Comparison of ENCODE assay signal across 22 cellular contexts in genomic region chr12:40769846-40770245, GRCh38.
"Had no signal": no experiment of that assay in that cellular context is flagged by ENCODE, and none has a peak within 500 bp of the region (broad histone marks: within the 10 kb centered on the region; RNA-seq: fewer than 3 reads in every experiment).

No MANE protein-coding gene starts in this region.

- ATAC-seq: activated CD4-positive, CD25-positive, alpha-beta regulatory T cell treated with anti-CD3 and anti-CD28 coated beads, Interleukin-2, amount 50 U/mL, for 24 hours; activated CD8-positive, alpha-beta T cell treated with anti-CD3 and anti-CD28 coated beads for 36 hours; activated T-cell treated with anti-CD3 and anti-CD28 coated beads, Interleukin-2, amount 50 U/mL, for 72 hours; PC-3; SK-N-SH treated with all-trans-retinoic acid at 6 μM for 48 hours had no signal

- H3K9me3 ChIP-seq: SJSA1 had no signal

- H3K4me1 ChIP-seq: SJSA1 had no signal

- H3K36me3 ChIP-seq: SJSA1 had no signal

- H3K4me3 Mint-ChIP-seq: activated CD8-positive, alpha-beta T cell treated with anti-CD3 and anti-CD28 coated beads for 36 hours; activated naive CD4-positive, alpha-beta T cell treated with anti-CD3 and anti-CD28 coated beads, Interleukin-2, amount 50 U/mL, for 24 hours; activated T-cell treated with anti-CD3 and anti-CD28 coated beads, Interleukin-2, amount 50 U/mL, for 72 hours; T-helper 2 cell treated with Interferon-gamma antibody and Interleukin-4, amounts not matched to agents 5 μg/mL and 100 μg/mL, for 36 hours had no signal

- H3K27ac Mint-ChIP-seq: activated CD8-positive, alpha-beta T cell treated with anti-CD3 and anti-CD28 coated beads for 36 hours; activated naive CD4-positive, alpha-beta T cell treated with anti-CD3 and anti-CD28 coated beads, Interleukin-2, amount 50 U/mL, for 24 hours; activated T-cell treated with anti-CD3 and anti-CD28 coated beads, Interleukin-2, amount 50 U/mL, for 72 hours; T-helper 2 cell treated with Interferon-gamma antibody and Interleukin-4, amounts not matched to agents 5 μg/mL and 100 μg/mL, for 36 hours had no signal

- H3K9me3 Mint-ChIP-seq: activated CD8-positive, alpha-beta T cell treated with anti-CD3 and anti-CD28 coated beads for 36 hours; T-helper 2 cell treated with Interferon-gamma antibody and Interleukin-4, amounts not matched to agents 5 μg/mL and 100 μg/mL, for 36 hours had no signal

- H3K4me3 ChIP-seq: SJSA1 had no signal

- H3K36me3 Mint-ChIP-seq: activated naive CD4-positive, alpha-beta T cell treated with anti-CD3 and anti-CD28 coated beads, Interleukin-2, amount 50 U/mL, for 24 hours had no signal

- DNase-seq: activated CD4-positive, alpha-beta T cell treated with anti-CD3 and anti-CD28 coated beads for 4 hours; activated CD8-positive, alpha-beta memory T cell treated with anti-CD3 and anti-CD28 coated beads, Interleukin-2, amount 50 U/mL, for 4 hours; activated CD8-positive, alpha-beta T cell treated with anti-CD3 and anti-CD28 coated beads for 36 hours; activated T-cell treated with anti-CD3 and anti-CD28 coated beads, Interleukin-2, amount 50 U/mL, for 72 hours; aorta; central memory CD4-positive, alpha-beta T cell; MV-4-11; NCI-H1092 treated with DMSO at 0.1 percent for 48 hours; NCI-H1417 treated with DMSO at 0.1 percent for 48 hours; NCI-H1694 treated with DMSO at 0.1 percent for 48 hours; NCI-H2029 treated with DMSO at 0.1 percent for 48 hours; NCI-H345; NCI-H510A; NCI-H526 treated with DMSO at 0.1 percent for 48 hours; PC-3; SHP77; SW 1271 had no signal

- H3K27ac ChIP-seq: SJSA1 had no signal

- H3K4me1 Mint-ChIP-seq: activated naive CD4-positive, alpha-beta T cell treated with anti-CD3 and anti-CD28 coated beads, Interleukin-2, amount 50 U/mL, for 24 hours had no signal

- H3K27me3 Mint-ChIP-seq: activated CD8-positive, alpha-beta T cell treated with anti-CD3 and anti-CD28 coated beads for 36 hours; activated naive CD4-positive, alpha-beta T cell treated with anti-CD3 and anti-CD28 coated beads, Interleukin-2, amount 50 U/mL, for 24 hours had no signal
